ENCODE assay signal across 22 cellular contexts in the genomic region with DNA sequence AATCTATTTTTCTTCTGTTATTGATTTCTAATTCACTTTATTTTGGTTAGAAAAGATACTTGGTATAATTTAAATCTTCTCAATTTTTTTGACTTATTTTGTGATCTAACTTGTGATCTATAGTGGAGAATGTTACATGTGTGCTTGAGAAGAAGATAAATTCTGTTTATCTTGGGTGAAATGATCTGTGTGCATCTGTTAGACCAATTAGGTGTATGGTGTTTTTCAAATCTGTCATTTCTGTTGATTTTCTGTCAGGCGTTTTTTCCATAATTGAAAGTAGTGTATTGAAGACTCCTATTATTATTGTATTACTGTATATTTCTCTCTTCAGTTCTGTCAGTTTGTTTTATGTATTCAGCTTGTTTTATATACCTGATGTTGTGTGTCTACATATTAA.
"Had no signal": no experiment of that assay in that cellular context is flagged by ENCODE, and none has a peak within 500 bp of the region (broad histone marks: within the 10 kb centered on the region; RNA-seq: fewer than 3 reads in every experiment).

No MANE protein-coding gene starts in this region.

- H3K9me3 Mint-ChIP-seq: nephron had no signal

- DNase-seq: left colon; left lung; lower lobe of right lung; mammary epithelial cell; mesenchymal stem cell; naive thymus-derived CD8-positive, alpha-beta T cell; ovary; right lobe of liver; stimulated activated CD4-positive, alpha-beta T cell treated with anti-CD3 and anti-CD28 coated beads, Interleukin-1b, Interleukin-23, amount 100 ng/mL, for 48 hours; stimulated activated CD4-positive, alpha-beta T cell treated with anti-CD3 and anti-CD28 coated beads, Interleukin-2, amount 100 ng/mL, for 48 hours; stimulated activated CD4-positive, alpha-beta T cell treated with anti-CD3 and anti-CD28 coated beads, Interleukin-4, amount 100 ng/mL, for 4 hours; stimulated activated CD8-positive, alpha-beta memory T cell treated with anti-CD3 and anti-CD28 coated beads, Interleukin-4, amount 100 ng/mL, for 48 hours; stimulated activated naive CD4-positive, alpha-beta T cell treated with Interleukin-2 at 50 U/mL for 16 hours; stimulated activated naive CD8-positive, alpha-beta T cell treated with anti-CD3 and anti-CD28 coated beads, Interleukin-15, amount 100 ng/mL, for 72 hours; substantia nigra; uterus had no signal

- H3K36me3 Mint-ChIP-seq: stimulated activated memory B cell treated with anti-CD40 and anti-IgM and Interleukin-4, amounts not matched to agents 10 μg/mL and 1 μg/mL and 100 μg/mL, for 72 hours; type B pancreatic cell had no signal

- H3K27me3 Mint-ChIP-seq: naive thymus-derived CD8-positive, alpha-beta T cell; progenitor cell of endocrine pancreas; stimulated activated memory B cell treated with anti-CD40 and anti-IgM and Interleukin-4, amounts not matched to agents 10 μg/mL and 1 μg/mL and 100 μg/mL, for 72 hours; stimulated activated naive CD8-positive, alpha-beta T cell treated with anti-CD3 and anti-CD28 coated beads, Interleukin-15, amount 100 ng/mL, for 72 hours; type B pancreatic cell had no signal

- H3K4me3 Mint-ChIP-seq: naive thymus-derived CD8-positive, alpha-beta T cell; nephron; neural crest cell; stimulated activated memory B cell treated with anti-CD40 and anti-IgM and Interleukin-4, amounts not matched to agents 10 μg/mL and 1 μg/mL and 100 μg/mL, for 72 hours; stimulated activated naive CD8-positive, alpha-beta T cell treated with anti-CD3 and anti-CD28 coated beads, Interleukin-15, amount 100 ng/mL, for 72 hours; type B pancreatic cell had no signal

- H3K4me1 Mint-ChIP-seq: naive thymus-derived CD8-positive, alpha-beta T cell; nephron; neural crest cell; stimulated activated memory B cell treated with anti-CD40 and anti-IgM and Interleukin-4, amounts not matched to agents 10 μg/mL and 1 μg/mL and 100 μg/mL, for 72 hours; stimulated activated naive CD8-positive, alpha-beta T cell treated with anti-CD3 and anti-CD28 coated beads, Interleukin-15, amount 100 ng/mL, for 72 hours had no signal

- H3K27ac Mint-ChIP-seq: naive thymus-derived CD8-positive, alpha-beta T cell; nephron; progenitor cell of endocrine pancreas; stimulated activated memory B cell treated with anti-CD40 and anti-IgM and Interleukin-4, amounts not matched to agents 10 μg/mL and 1 μg/mL and 100 μg/mL, for 72 hours; stimulated activated naive CD8-positive, alpha-beta T cell treated with anti-CD3 and anti-CD28 coated beads, Interleukin-15, amount 100 ng/mL, for 72 hours; type B pancreatic cell had no signal

- FAIRE-seq: keratinocyte had no signal
